24 cellular contexts compared by ENCODE assay signal in the genomic region with DNA sequence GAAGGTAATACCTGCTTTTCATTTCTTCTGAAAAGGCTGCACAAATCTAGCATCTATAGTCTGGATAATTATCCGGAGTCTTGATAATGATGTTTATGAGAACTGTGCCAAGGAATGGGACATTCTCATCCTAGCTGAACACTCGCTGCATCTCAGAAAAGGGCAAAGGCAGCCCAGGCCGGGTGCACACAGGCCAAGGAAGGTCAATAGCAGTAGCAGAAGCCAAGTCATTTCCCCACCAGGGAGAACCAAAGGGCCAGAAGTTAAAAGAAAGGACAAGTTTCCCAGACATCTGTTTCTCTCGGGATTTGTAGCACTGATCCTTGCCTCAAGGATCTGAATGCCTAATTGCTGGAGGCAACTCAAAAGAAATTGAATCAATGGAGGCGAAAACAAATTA.
"Had no signal": no experiment of that assay in that cellular context is flagged by ENCODE, and none has a peak within 500 bp of the region (broad histone marks: within the 10 kb centered on the region; RNA-seq: fewer than 3 reads in every experiment).

No MANE protein-coding gene starts in this region.

- H3K27me3 ChIP-seq: colonic mucosa, esophagus squamous epithelium, sigmoid colon, suprapubic skin, thyroid gland, upper lobe of left lung, uterus had no signal

- ATAC-seq: left lobe of liver; natural killer cell treated with Interleukin-12 subunit alpha and Interleukin-12 subunit beta and Interleukin-15 and Interleukin-18, amount 100 ng/mL, for 72 hours had no signal

- H3K4me3 ChIP-seq: colonic mucosa, esophagus squamous epithelium, lung, prostate gland, sigmoid colon, skin epidermis, suprapubic skin, thyroid gland, upper lobe of left lung, uterus had no signal

- H3K9me3 ChIP-seq: colonic mucosa, esophagus squamous epithelium, prostate gland, sigmoid colon, suprapubic skin, thyroid gland, upper lobe of left lung, uterus had no signal

- DNase-seq: colonic mucosa; dermis blood vessel endothelial cell; esophagus squamous epithelium; foreskin melanocyte; head of caudate nucleus; hypothalamus; kidney glomerular epithelial cell; mesenchymal stem cell; midbrain; occipital lobe; sigmoid colon; stimulated activated CD4-positive, alpha-beta T cell treated with anti-CD3 and anti-CD28 coated beads, Interleukin-2, amount 100 ng/mL, for 24 hours; stimulated activated CD4-positive, alpha-beta T cell treated with anti-CD3 and anti-CD28 coated beads, Interleukin-4, amount 100 ng/mL, for 4 hours; stimulated activated naive CD4-positive, alpha-beta T cell treated with Interleukin-2 at 50 U/mL for 16 hours; thyroid gland; upper lobe of left lung; uterus had no signal

- H3K27ac ChIP-seq: colonic mucosa, esophagus squamous epithelium, parathyroid adenoma, prostate gland, sigmoid colon, suprapubic skin, thyroid gland, upper lobe of left lung had no signal

- H3K36me3 ChIP-seq: colonic mucosa, esophagus squamous epithelium, prostate gland, sigmoid colon, suprapubic skin, thyroid gland, upper lobe of left lung, uterus had no signal

- H3K4me1 ChIP-seq: colonic mucosa, parathyroid adenoma, prostate gland, upper lobe of left lung, uterus had no signal
